In genomic region chr2:105836341-105836740, GRCh38 we compare ENCODE assay signal across 20 cellular contexts.
A peak's percentile ranks its signal among the peaks of the same experiment; 100 is the strongest.
DNase-seq lines count a peak whose midpoint lies in the region; ATAC-seq and TF ChIP-seq lines count a peak whose summit lies in the region.
"Had no signal": no experiment of that assay in that cellular context is flagged by ENCODE, and none has a peak within 500 bp of the region (broad histone marks: within the 10 kb centered on the region; RNA-seq: fewer than 3 reads in every experiment).

No MANE protein-coding gene starts in this region.

- in situ Hi-C loops in mammary epithelial cell (cut with MboI; ENCODE audit: low sequenced_read_pairs in 2 of 2): no loop called here

- no peaks in the 10 kb centered on the region for H3K36me3 ChIP-seq in CD4-positive, alpha-beta memory T cell (ENCODE audit: insufficient read depth, low read length)
- H3K36me3 ChIP-seq in mammary epithelial cell (ENCODE audit: insufficient read depth, low read length): no peaks in the 10 kb centered on the region
- H3K36me3 ChIP-seq: adrenal gland, breast epithelium, heart right ventricle, left lung, spleen, uterus had no signal

- peaks cover 83% of the 10 kb centered on the region for H3K4me1 ChIP-seq in CD4-positive, alpha-beta memory T cell (ENCODE audit: insufficient read depth, low read length)
- H3K4me1 ChIP-seq in mammary epithelial cell (ENCODE audit: insufficient read depth, low read length): peaks cover 20% of the 10 kb centered on the region
- H3K4me1 ChIP-seq: adrenal gland, breast epithelium, uterus had no signal

- H3K9me3 ChIP-seq in CD4-positive, alpha-beta memory T cell (ENCODE audit: control insufficient read depth in 1 of 2, low read length in 2 of 2): peaks cover 0 to 13% of the 10 kb centered on the region in 2 donors
- peaks cover 4% of the 10 kb centered on the region for H3K9me3 ChIP-seq in mammary epithelial cell (replicated peaks; ENCODE audit: insufficient read depth, low read length)

- 96% methylated on average over 4 of the region's 4 CpGs for WGBS in mammary epithelial cell (ENCODE audit: low coverage, missing lambda C conversion rate)

- DNase-seq in NCI-H2171 treated with DMSO at 0.1 percent for 48 hours (lab: John Stamatoyannopoulos, UW) (peak; percentile 44), NCI-H2171 (lab: John Stamatoyannopoulos, UW) (no peak), memory B cell (ENCODE audit: low spot score in 2 of 2) (no peak), mammary epithelial cell (no peak), posterior vena cava (ENCODE audit: low spot score) (no peak)
- no peak for DNase-seq in CD4-positive, alpha-beta memory T cell
- DNase-seq: activated CD4-positive, alpha-beta T cell treated with anti-CD3 and anti-CD28 coated beads for 4 hours; adrenal gland; heart right ventricle; left lung; NCI-H510A treated with DMSO at 0.1 percent for 48 hours; spleen; uterus had no signal

- no peak for TF ChIP-seq CTCF in mammary epithelial cell (conservative IDR thresholded peaks at IDR 0.05 in 1 of 2, IDR thresholded peaks at IDR 0.05 in 1 of 2; ENCODE audit: extremely low read depth in 1 of 2, insufficient read depth in 1 of 2, low read depth in 1 of 2, low read length in 2 of 2)

- BruUV-seq in mammary epithelial cell (replicated peaks; lab: Mats Ljungman, UMichigan): no TSS peak

- H3K4me2 ChIP-seq in mammary epithelial cell (ENCODE audit: insufficient read depth, low read depth, low read length): no peak overlapping the region

- H3K4me1 Mint-ChIP-seq in CD4-positive, alpha-beta memory T cell: peaks cover 58 to 87% (median 76%) of the 10 kb centered on the region in 4 donors
- peaks cover 73% of the 10 kb centered on the region for H3K4me1 Mint-ChIP-seq in activated T-helper 17 cell treated with anti-CD3 and anti-CD28 coated beads, Interleukin-2, amount 50 U/mL, for 72 hours
- peaks cover 42% of the 10 kb centered on the region for H3K4me1 Mint-ChIP-seq in memory B cell

- no peaks in the 10 kb centered on the region for H3K27me3 ChIP-seq in CD4-positive, alpha-beta memory T cell (ENCODE audit: insufficient read depth, low read length)
- H3K27me3 ChIP-seq in mammary epithelial cell (ENCODE audit: insufficient read depth, low read length): no peaks in the 10 kb centered on the region
- H3K27me3 ChIP-seq: adrenal gland, breast epithelium, heart right ventricle, left lung, spleen, uterus had no signal

- H3K27me3 Mint-ChIP-seq in CD4-positive, alpha-beta memory T cell: no peaks in the 10 kb centered on the region
- no peaks in the 10 kb centered on the region for H3K27me3 Mint-ChIP-seq in activated T-helper 17 cell treated with anti-CD3 and anti-CD28 coated beads, Interleukin-2, amount 50 U/mL, for 72 hours
- H3K27me3 Mint-ChIP-seq in memory B cell: no peaks in the 10 kb centered on the region

- CTCF ChIA-PET in CD4-positive, alpha-beta memory T cell (lab: Charles Lee; ENCODE audit: partially characterized antibody): no interaction called here
- CTCF ChIA-PET in mammary epithelial cell (lab: Charles Lee; ENCODE audit: low non-redundant PET): no interaction called here

- H2AFZ ChIP-seq in mammary epithelial cell (ENCODE audit: low read depth, low read length): no peak overlapping the region

- H3K27ac Mint-ChIP-seq in CD4-positive, alpha-beta memory T cell: peak overlapping the region; percentile 73 to 93 (median 89)
- H3K27ac Mint-ChIP-seq in activated T-helper 17 cell treated with anti-CD3 and anti-CD28 coated beads, Interleukin-2, amount 50 U/mL, for 72 hours: peak overlapping the region; percentile 97
- H3K27ac Mint-ChIP-seq in memory B cell: peak overlapping the region; percentile 70

- H3K79me2 ChIP-seq in mammary epithelial cell (ENCODE audit: insufficient read depth, low read length): peaks cover 94% of the 10 kb centered on the region

- intact Hi-C loops in CD4-positive, alpha-beta memory T cell (cut with micrococcal nuclease): loop anchor here (2.0 kb wide), 1 partner anchor 20 kb away; no protein-coding TSS in a partner anchor
- intact Hi-C loops in mammary epithelial cell (cut with micrococcal nuclease) (no loop called here), posterior vena cava (cut with DNase I) (loop anchor here in 1 of 2 donors (1.0 kb wide), 1 partner anchor 47 kb away; no protein-coding TSS in a partner anchor)

- peaks cover 0 to 58% (median 54%) of the 10 kb centered on the region in 8 donors for H3K9me3 Mint-ChIP-seq in CD4-positive, alpha-beta memory T cell
- H3K9me3 Mint-ChIP-seq in activated T-helper 17 cell treated with anti-CD3 and anti-CD28 coated beads, Interleukin-2, amount 50 U/mL, for 72 hours: peaks cover 15% of the 10 kb centered on the region
- H3K9me3 Mint-ChIP-seq in memory B cell: peaks cover 14% of the 10 kb centered on the region

- H3K9ac ChIP-seq in mammary epithelial cell (ENCODE audit: insufficient read depth, low read length): no peak overlapping the region

- H4K20me1 ChIP-seq in mammary epithelial cell (ENCODE audit: insufficient read depth, low read length): no peaks in the 10 kb centered on the region

- H3K27ac ChIP-seq in CD4-positive, alpha-beta memory T cell (ENCODE audit: low read depth, low read length): peak overlapping the region; percentile 40
- no peak overlapping the region for H3K27ac ChIP-seq in mammary epithelial cell (ENCODE audit: insufficient read depth, low read depth, low read length)
- H3K27ac ChIP-seq: 22Rv1, adrenal gland, breast epithelium, coronary artery, heart right ventricle, left lung, uterus had no signal

- no peak for ATAC-seq in activated T-helper 17 cell treated with anti-CD3 and anti-CD28 coated beads, Interleukin-2, amount 50 U/mL, for 72 hours (replicated peaks)
- ATAC-seq in memory B cell (ENCODE audit: low read depth) (no peak), HG03280 (IDR thresholded peaks at IDR 0.05; ENCODE audit: unreplicated experiment) (no peak)
- ATAC-seq: heart right ventricle, HepG2, left lung, SK-N-SH treated with all-trans-retinoic acid at 6 μM for 48 hours had no signal

- peak overlapping the region in 6 of 8 donors; percentile 37 to 68 (median 55) for H3K4me3 Mint-ChIP-seq in CD4-positive, alpha-beta memory T cell
- peak overlapping the region; percentile 72 for H3K4me3 Mint-ChIP-seq in activated T-helper 17 cell treated with anti-CD3 and anti-CD28 coated beads, Interleukin-2, amount 50 U/mL, for 72 hours
- no peak overlapping the region for H3K4me3 Mint-ChIP-seq in memory B cell

- POLR2A ChIA-PET in CD4-positive, alpha-beta memory T cell (lab: Charles Lee; ENCODE audit: partially characterized antibody): interaction anchor here (0.5 to 1.8 kb wide), 8 partner anchors 13 to 46 kb away, joined by 3 to 13 read pairs (median 4); no protein-coding TSS in a partner anchor

- peak overlapping the region; percentile 13 to 20 for H3K4me3 ChIP-seq in CD4-positive, alpha-beta memory T cell (ENCODE audit: low read length in 2 of 2)
- no peak overlapping the region for H3K4me3 ChIP-seq in mammary epithelial cell (replicated peaks in 1 of 3; ENCODE audit: insufficient read depth in 1 of 3, low read depth in 2 of 3, low read length in 3 of 3)
- H3K4me3 ChIP-seq: adrenal gland, breast epithelium, coronary artery, heart right ventricle, left lung, spleen, uterus had no signal

- dilution Hi-C loops in mammary epithelial cell (cut with HindIII; ENCODE audit: low sequenced_read_pairs): no loop called here

- peaks cover 56 to 66% of the 10 kb centered on the region in 2 donors for H3K36me3 Mint-ChIP-seq in CD4-positive, alpha-beta memory T cell
- peaks cover 87% of the 10 kb centered on the region for H3K36me3 Mint-ChIP-seq in activated T-helper 17 cell treated with anti-CD3 and anti-CD28 coated beads, Interleukin-2, amount 50 U/mL, for 72 hours (ENCODE audit: low read depth)
- peaks cover 40% of the 10 kb centered on the region for H3K36me3 Mint-ChIP-seq in memory B cell

Comparison
In these comparisons a context has a peak if more than half of its experiments do, and no peak if none do; other contexts are left out.
1. H3K4me3 ChIP-seq: peak in CD4-positive, alpha-beta memory T cell (2 of 2); none in mammary epithelial cell (0 of 3).
2. Peak in every context shown above with its lines, with median percentiles within 50 percentile points of each other: H3K27ac Mint-ChIP-seq.